Comparison of ENCODE assay signal across 11 cellular contexts in genomic region chr7:95886501-95887090, GRCh38.
DNase-seq lines count a peak whose midpoint lies in the region; ATAC-seq and TF ChIP-seq lines count a peak whose summit lies in the region.
"Had no signal": no experiment of that assay in that cellular context is flagged by ENCODE, and none has a peak within 500 bp of the region (broad histone marks: within the 10 kb centered on the region; RNA-seq: fewer than 3 reads in every experiment).

No MANE protein-coding gene starts in this region.

- H3K27me3 ChIP-seq in OCI-LY3 (ENCODE audit: low read depth, low read length) = 0 out of 2 replicates have a peak, but pooled peaks cover 3% of the 10 kb centered on the region

- no peak overlapping the region for H3K9ac ChIP-seq in OCI-LY3 (ENCODE audit: low read length)
- H3K9ac ChIP-seq: KMS-11 had no signal

- DNase-seq in CD1c-positive myeloid dendritic cell (ENCODE audit: extremely low spot score) (peak; percentile 18), HT1080 (ENCODE audit: low read depth) (peak; percentile 79), foreskin melanocyte (peak; percentile 90)
- DNase-seq in activated CD4-positive, CD25-positive, alpha-beta regulatory T cell (lab: John Stamatoyannopoulos, UW) = no peak
- DNase-seq: activated naive CD8-positive, alpha-beta T cell treated with anti-CD3 and anti-CD28 coated beads, Interleukin-2, amount 10 ng/mL, durations not matched to agents 7 days and 5 days; nephron progenitor cell had no signal

- no peaks in the 10 kb centered on the region for H3K36me3 ChIP-seq in OCI-LY3 (replicated peaks; ENCODE audit: low read depth, low read length)

- H3K4me2 ChIP-seq in OCI-LY3 (ENCODE audit: low read length) = peak overlapping the region; percentile 49
- H3K4me2 ChIP-seq: KMS-11 had no signal

- ATAC-seq in GM18520 (IDR thresholded peaks at IDR 0.05; ENCODE audit: unreplicated experiment) (no peak), GM21515 (IDR thresholded peaks at IDR 0.05; ENCODE audit: unreplicated experiment) (no peak), GM19467 (IDR thresholded peaks at IDR 0.05; ENCODE audit: unreplicated experiment) (no peak)

- no peaks in the 10 kb centered on the region for H3K4me1 ChIP-seq in OCI-LY3 (ENCODE audit: low read length)

- no peaks in the 10 kb centered on the region for H3K9me3 ChIP-seq in OCI-LY3 (ENCODE audit: insufficient read depth, low read length)

- H2AFZ ChIP-seq in OCI-LY3 (ENCODE audit: low read depth, low read length) = peak overlapping the region; percentile 60; the same call in 1 of the 2 replicates

- peak overlapping the region; percentile 42 for H3K4me3 ChIP-seq in OCI-LY3 (ENCODE audit: low read length)

- H4K20me1 ChIP-seq in OCI-LY3 (ENCODE audit: insufficient read depth, low read length) = no peaks in the 10 kb centered on the region

- H3K27ac ChIP-seq in OCI-LY3 (ENCODE audit: low read length) = no peak overlapping the region
- H3K27ac ChIP-seq: KMS-11 had no signal

- no peaks in the 10 kb centered on the region for H3K79me2 ChIP-seq in OCI-LY3 (ENCODE audit: low read length)

- no peak for TF ChIP-seq CTCF in OCI-LY3 (IDR thresholded peaks at IDR 0.05; ENCODE audit: low read depth, low read length)

Comparison
In these comparisons a context has a peak if more than half of its experiments do, and no peak if none do; other contexts are left out.
1. DNase-seq: peak in CD1c-positive myeloid dendritic cell (single experiment), HT1080 (single experiment) and foreskin melanocyte (single experiment); none in activated CD4-positive, CD25-positive, alpha-beta regulatory T cell (0 of 4).